In genomic region chr1:63135174-63135512, GRCh38 we compare ENCODE assay signal across 22 cellular contexts.
DNase-seq lines count a peak whose midpoint lies in the region; ATAC-seq, FAIRE-seq and TF ChIP-seq lines count a peak whose summit lies in the region.
"Had no signal": no experiment of that assay in that cellular context is flagged by ENCODE, and none has a peak within 500 bp of the region (broad histone marks: within the 10 kb centered on the region; RNA-seq: fewer than 3 reads in every experiment).

No MANE protein-coding gene starts in this region.

- H3K27ac ChIP-seq in cingulate gyrus (ENCODE audit: low read depth, low read length) (peak overlapping the region; percentile 49), pancreas (no peak overlapping the region)
- H3K27ac ChIP-seq: HL-60, RWPE1, SJCRH30 had no signal

- no peak for TF ChIP-seq CTCF in pancreas (IDR thresholded peaks at IDR 0.05)

- H3K4me1 ChIP-seq in pancreas: no peaks in the 10 kb centered on the region
- H3K4me1 ChIP-seq: Caco-2, SJCRH30 had no signal

- ATAC-seq in left lobe of liver (peak; percentile 81), pancreas (peak in 3 of 4 donors; percentile 17 to 70 (median 34)), GM19351 (IDR thresholded peaks at IDR 0.05; ENCODE audit: unreplicated experiment) (no peak), GM18519 (IDR thresholded peaks at IDR 0.05; ENCODE audit: low FRiP score, unreplicated experiment) (no peak)
- ATAC-seq: HCT116, PC-3 had no signal

- DNase-seq in left lobe of liver (ENCODE audit: low spot score) (no peak), pancreas (no peak), superior temporal gyrus (ENCODE audit: extremely low spot score) (peak; percentile 61), posterior cingulate gyrus (no peak)
- DNase-seq in activated naive CD4-positive, alpha-beta T cell treated with Interleukin-2 at 50 U/mL for 16 hours: no peak
- DNase-seq: Caco-2, DMS153, EL, MV-4-11, NCI-H1417, NCI-H1930, NCI-H2171, NCI-H510A, NCI-H774, PC-3, SJCRH30 had no signal

- H3K4me3 ChIP-seq in pancreas: no peak overlapping the region
- H3K4me3 ChIP-seq: SJCRH30 had no signal

- intact Hi-C loops in pancreas (cut with DNase I): no loop called here
- intact Hi-C loops in posterior cingulate gyrus (cut with DNase I): no loop called here

- 28 to 41% methylated on average over 2 of the region's 2 CpGs for WGBS in pancreas, 2 donors

- FAIRE-seq in pancreas (lab: Jason Lieb, UNC): no peak

- H3K27me3 ChIP-seq in pancreas: peaks cover 0 to 3% (median 0%) of the 10 kb centered on the region in 4 donors

- no peaks in the 10 kb centered on the region for H3K36me3 ChIP-seq in pancreas
- H3K36me3 ChIP-seq: SJCRH30 had no signal

- H3K9me3 ChIP-seq in pancreas: no peaks in the 10 kb centered on the region
- H3K9me3 ChIP-seq: Caco-2, SJCRH30 had no signal

Comparison
In these comparisons a context has a peak if more than half of its experiments do, and no peak if none do; other contexts are left out.
1. ATAC-seq: peak in left lobe of liver (single experiment) and pancreas (3 of 4); none in GM19351 (single experiment) and GM18519 (single experiment).